9 cellular contexts compared by ENCODE assay signal in the genomic region with DNA sequence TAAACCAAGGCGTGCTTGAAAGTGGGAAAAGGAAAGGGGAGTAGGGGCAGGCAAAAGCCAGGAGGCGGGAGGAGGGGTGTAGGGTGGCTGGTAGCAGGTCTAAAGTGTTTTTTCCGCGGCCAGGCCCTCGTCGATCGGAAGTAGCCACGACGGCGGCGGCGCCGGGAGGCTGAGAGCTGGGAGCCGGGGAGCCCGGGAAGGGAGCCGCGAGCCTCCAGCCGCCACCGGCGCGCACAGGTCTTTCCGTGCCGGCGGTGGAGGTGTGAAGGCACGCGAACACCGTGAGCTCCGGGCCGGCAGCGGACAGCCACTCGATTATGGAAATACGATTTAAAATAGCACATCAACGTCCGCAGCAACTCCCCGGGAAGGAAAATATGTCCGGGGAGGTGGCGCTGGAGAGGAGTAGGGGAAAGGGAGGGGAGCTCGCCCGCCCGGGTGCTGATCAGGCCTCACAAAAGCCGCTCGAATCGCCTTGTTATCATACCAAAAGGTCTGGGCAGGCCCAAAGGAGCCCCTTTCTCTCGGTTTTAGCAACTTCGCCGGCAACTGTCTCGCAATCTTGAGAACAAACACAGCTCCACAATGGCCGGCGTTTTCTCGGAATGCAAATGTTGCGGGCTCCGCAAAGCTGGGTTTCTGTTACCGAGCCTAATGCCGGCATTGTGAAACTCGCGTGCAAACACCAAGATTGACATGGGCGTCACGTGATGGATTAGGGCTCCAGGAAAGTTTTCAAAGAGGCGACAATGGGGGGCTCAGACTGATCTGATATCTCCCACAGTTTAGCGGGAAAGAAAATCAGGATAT. TPM values are rescaled to one million over a fixed set of nuclear protein-coding genes. Genes with fewer than 3 reads are reported as not detected.
A peak's percentile ranks its signal among the peaks of the same experiment; 100 is the strongest.
DNase-seq lines count a peak whose midpoint lies in the region; TF ChIP-seq lines count a peak whose summit lies in the region.
"Had no signal": no experiment of that assay in that cellular context is flagged by ENCODE, and none has a peak within 500 bp of the region (broad histone marks: within the 10 kb centered on the region; RNA-seq: fewer than 3 reads in every experiment).

No MANE protein-coding gene starts in this region.

- H2AFZ ChIP-seq in neuron (ENCODE audit: low read depth, low read length): peak overlapping the region; percentile 69

- H3K9me3 Mint-ChIP-seq in activated CD4-positive, alpha-beta memory T cell treated with anti-CD3 and anti-CD28 coated beads for 36 hours: no peaks in the 10 kb centered on the region

- peak overlapping the region; percentile 58 for H3K4me3 Mint-ChIP-seq in activated CD4-positive, alpha-beta memory T cell treated with anti-CD3 and anti-CD28 coated beads for 36 hours

- H3K4me1 Mint-ChIP-seq in activated CD4-positive, alpha-beta memory T cell treated with anti-CD3 and anti-CD28 coated beads for 36 hours (ENCODE audit: low read depth): peaks cover 24% of the 10 kb centered on the region

- H3K27me3 Mint-ChIP-seq in activated CD4-positive, alpha-beta memory T cell treated with anti-CD3 and anti-CD28 coated beads for 36 hours: peaks cover 68% of the 10 kb centered on the region

- peaks cover 36% of the 10 kb centered on the region for H3K4me1 ChIP-seq in neuron (ENCODE audit: insufficient read depth, low read length)

- intact Hi-C loops in activated CD4-positive, alpha-beta memory T cell treated with anti-CD3 and anti-CD28 coated beads for 36 hours (cut with micrococcal nuclease): loop anchor here (5.0 kb wide), 1 partner anchor 116 kb away; no protein-coding TSS in a partner anchor

- H3K27ac Mint-ChIP-seq in activated CD4-positive, alpha-beta memory T cell treated with anti-CD3 and anti-CD28 coated beads for 36 hours: no peak overlapping the region

- CTCF ChIA-PET in activated CD4-positive, alpha-beta memory T cell treated with anti-CD3 and anti-CD28 coated beads for 36 hours (lab: Charles Lee): interaction anchor here (0.8 kb wide), 1 partner anchor 42 kb away, joined by 3 read pairs; no protein-coding TSS in a partner anchor

- POLR2A ChIA-PET in activated CD4-positive, alpha-beta memory T cell treated with anti-CD3 and anti-CD28 coated beads for 36 hours (lab: Charles Lee): no interaction called here

- peak overlapping the region; percentile 56 for H3K4me3 ChIP-seq in H7 (ENCODE audit: insufficient read depth, low read depth, low read length)
- H3K4me3 ChIP-seq in MG63: peak overlapping the region; percentile 54
- peak overlapping the region; percentile 52 to 55 for H3K4me3 ChIP-seq in foreskin fibroblast (ENCODE audit: low read depth in 1 of 2, low read length in 2 of 2)
- peak overlapping the region; percentile 83 for H3K4me3 ChIP-seq in neuron (ENCODE audit: low read length)

- H3K36me3 ChIP-seq in H7 (replicated peaks; ENCODE audit: control insufficient read depth, insufficient read depth, low read length) (no peaks in the 10 kb centered on the region), MG63 (no peaks in the 10 kb centered on the region), neuron (ENCODE audit: insufficient read depth, low read length) (peaks cover 12% of the 10 kb centered on the region)

- H3K9me3 ChIP-seq in MG63 (no peaks in the 10 kb centered on the region), neuron (ENCODE audit: low read length) (peaks cover 7% of the 10 kb centered on the region)

- DNase-seq in NCI-H524 (lab: John Stamatoyannopoulos, UW) (peak; percentile 52 to 62), NCI-H524 treated with DMSO at 0.1 percent for 48 hours (lab: John Stamatoyannopoulos, UW) (no peak), H7 (peak; percentile 84), MG63 (peak; percentile 41), foreskin fibroblast (peak; percentile 12 to 51), NK-92 (lab: John Stamatoyannopoulos, UW; ENCODE audit: unreplicated experiment) (no peak)
- DNase-seq in activated CD4-positive, alpha-beta memory T cell treated with anti-CD3 and anti-CD28 coated beads for 36 hours: peak; percentile 38

- H3K36me3 Mint-ChIP-seq in activated CD4-positive, alpha-beta memory T cell treated with anti-CD3 and anti-CD28 coated beads for 36 hours: peaks cover 14% of the 10 kb centered on the region

- no peak for TF ChIP-seq CTCF in foreskin fibroblast (IDR thresholded peaks at IDR 0.05; ENCODE audit: low read depth, low read length)

- H3K27me3 ChIP-seq in H7 (ENCODE audit: control insufficient read depth, insufficient read depth, low read length) (peaks cover 37% of the 10 kb centered on the region), MG63 (peaks cover 30% of the 10 kb centered on the region), neuron (ENCODE audit: insufficient read depth, low read length) (no peaks in the 10 kb centered on the region)

RNA-seq across cellular contexts. Expression of gene PCDH8, which starts 2.9 kb away (rescaled TPM):
- total RNA-seq in H7 (2014; rRNA removed; shearing (Covaris generic)): 0.83 and 1.6 TPM in 2 replicates
- not detected in 2 replicates for total RNA-seq in MG63 (2014; rRNA removed; shearing (Covaris generic); ENCODE audit: low replicate concordance)
- not detected for total RNA-seq in activated CD4-positive, alpha-beta memory T cell treated with anti-CD3 and anti-CD28 coated beads for 36 hours
- total RNA-seq: glomerular endothelial cell had no signal

Comparison
In these comparisons a context has a peak if more than half of its experiments do, and no peak if none do; other contexts are left out.
1. DNase-seq: peak in NCI-H524 (2 of 2), H7 (single experiment), MG63 (single experiment), activated CD4-positive, alpha-beta memory T cell treated with anti-CD3 and anti-CD28 coated beads for 36 hours (single experiment) and foreskin fibroblast (2 of 2); none in NCI-H524 treated with DMSO at 0.1 percent for 48 hours (single experiment) and NK-92 (single experiment).
2. Peak in every context shown above with its lines, with median percentiles within 50 percentile points of each other: H3K4me3 ChIP-seq.